In the genomic region with DNA sequence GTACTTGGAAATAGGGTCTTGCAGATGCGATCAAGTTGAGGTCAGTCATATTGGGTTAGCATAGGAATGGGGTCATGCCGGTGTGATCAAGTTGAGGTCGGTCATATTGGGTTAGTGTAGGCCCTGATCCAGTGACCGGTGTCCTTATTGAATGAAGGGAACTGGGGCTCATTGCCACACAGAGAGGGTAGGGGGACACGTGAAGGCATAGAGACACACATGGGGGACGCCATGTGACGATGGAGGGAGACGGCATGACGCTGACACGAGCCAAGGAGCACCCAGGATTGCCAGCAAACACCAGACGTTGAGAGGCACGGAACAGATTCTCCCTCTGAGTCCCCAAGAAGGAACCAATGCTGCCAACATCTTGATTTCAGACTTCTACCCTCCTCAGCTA, we compare ENCODE assay signal across 27 cellular contexts.
"Had no signal": no experiment of that assay in that cellular context is flagged by ENCODE, and none has a peak within 500 bp of the region (broad histone marks: within the 10 kb centered on the region; RNA-seq: fewer than 3 reads in every experiment).

No MANE protein-coding gene starts in this region.

- H3K4me3 ChIP-seq: colonic mucosa, esophagus squamous epithelium, gastroesophageal sphincter had no signal

- H3K4me1 ChIP-seq: colonic mucosa, esophagus squamous epithelium had no signal

- H3K36me3 ChIP-seq: brain microvascular endothelial cell, colonic mucosa, esophagus squamous epithelium, gastroesophageal sphincter had no signal

- H3K27me3 ChIP-seq: colonic mucosa had no signal

- ATAC-seq: activated CD4-positive, alpha-beta T cell treated with anti-CD3 and anti-CD28 coated beads for 36 hours; activated CD8-positive, alpha-beta T cell treated with anti-CD3 and anti-CD28 coated beads, Interleukin-2, amount 10 ng/mL, durations not matched to agents 7 days and 5 days; activated T-cell treated with anti-CD3 and anti-CD28 coated beads, Interleukin-2, amount 50 U/mL, for 4 hours; activated T-helper 17 cell treated with anti-CD3 and anti-CD28 coated beads, Interleukin-2, amount 50 U/mL, for 72 hours; gastroesophageal sphincter; T-cell had no signal

- H3K9me3 ChIP-seq: colonic mucosa, esophagus squamous epithelium had no signal

- DNase-seq: activated CD4-positive, alpha-beta memory T cell treated with anti-CD3 and anti-CD28 coated beads for 36 hours; activated CD4-positive, alpha-beta T cell treated with anti-CD3 and anti-CD28 coated beads for 36 hours; activated CD4-positive, alpha-beta T cell treated with anti-CD3 and anti-CD28 coated beads, Interleukin-2, amount 10 ng/mL, durations not matched to agents 24 days and 14 days; activated CD4-positive, CD25-positive, alpha-beta regulatory T cell; activated CD8-positive, alpha-beta T cell treated with anti-CD3 and anti-CD28 coated beads, Interleukin-2, amount 10 ng/mL, durations not matched to agents 7 days and 5 days; activated effector memory CD4-positive, alpha-beta T cell treated with Interleukin-2 at 50 U/mL for 16 hours; activated gamma-delta T cell treated with Interleukin-2 at 50 U/mL for 16 hours; activated naive CD4-positive, alpha-beta T cell treated with anti-CD3 and anti-CD28 coated beads, Interleukin-2, amount 50 U/mL, for 16 hours; activated naive CD4-positive, alpha-beta T cell treated with Interleukin-2 at 50 U/mL for 16 hours; activated T-cell treated with anti-CD3 and anti-CD28 coated beads, Interleukin-2, amount 50 U/mL, for 4 hours; amniotic stem cell; anterior cingulate cortex; brain microvascular endothelial cell; caudate nucleus; colonic mucosa; effector memory CD4-positive, alpha-beta T cell; esophagus squamous epithelium; foreskin melanocyte; SW 1271; T-cell; T1000 had no signal

- H3K27ac ChIP-seq: brain microvascular endothelial cell, colonic mucosa, epithelial cell of prostate, esophagus squamous epithelium, gastroesophageal sphincter had no signal

- FAIRE-seq: astrocyte, endometrium, endothelial cell of umbilical vein had no signal
